13 cellular contexts compared by ENCODE assay signal in the genomic region with DNA sequence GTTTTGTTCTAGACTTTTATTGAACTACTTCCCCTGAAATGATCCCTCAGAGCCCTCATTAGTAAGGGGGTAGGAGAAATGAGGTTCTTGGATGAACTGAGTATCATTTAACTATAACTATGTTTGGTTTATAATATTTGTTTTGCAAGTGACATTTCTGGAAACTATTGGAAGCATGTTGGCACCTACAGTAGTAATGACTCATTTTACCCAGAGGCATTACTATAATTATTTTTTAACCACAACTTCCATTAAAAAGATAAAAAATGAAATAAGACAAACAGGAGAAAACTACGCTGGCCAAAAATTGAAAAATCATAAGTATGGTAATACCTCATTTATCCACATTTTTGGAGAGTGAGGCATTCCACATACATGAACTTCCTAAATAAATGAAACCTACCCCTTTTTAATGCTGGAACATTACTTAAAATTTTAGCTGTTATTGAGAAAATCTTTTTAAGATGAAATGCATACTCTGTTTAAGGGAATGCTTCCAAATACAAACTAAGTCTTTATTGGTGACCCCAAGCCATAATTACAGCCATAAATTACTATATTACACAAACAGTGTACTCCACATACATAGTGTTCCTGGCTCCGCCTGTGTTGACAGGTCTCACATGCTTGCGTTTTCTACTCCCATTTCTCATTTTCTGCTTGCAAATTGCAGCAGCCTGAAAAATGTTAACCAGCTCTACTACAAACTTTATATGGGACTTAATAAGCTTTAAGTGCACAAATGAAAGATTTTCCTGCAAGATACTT.
A peak's percentile ranks its signal among the peaks of the same experiment; 100 is the strongest.
DNase-seq lines count a peak whose midpoint lies in the region; ATAC-seq and TF ChIP-seq lines count a peak whose summit lies in the region.
"Had no signal": no experiment of that assay in that cellular context is flagged by ENCODE, and none has a peak within 500 bp of the region (broad histone marks: within the 10 kb centered on the region; RNA-seq: fewer than 3 reads in every experiment).

No MANE protein-coding gene starts in this region.

- CTCF ChIA-PET in PC-9 (lab: Charles Lee) = no interaction called here

- no peak for ATAC-seq in psoas muscle
- ATAC-seq in T-helper 17 cell = no peak
- ATAC-seq: effector memory CD8-positive, alpha-beta T cell had no signal

- H3K27me3 ChIP-seq in PC-9 (ENCODE audit: insufficient read depth, low read depth) (no peaks in the 10 kb centered on the region), psoas muscle (ENCODE audit: insufficient read depth in 3 of 3, low read length in 2 of 3) (no peaks in the 10 kb centered on the region), tibial artery (no peaks in the 10 kb centered on the region)
- H3K27me3 ChIP-seq: SJSA1 had no signal

- no peak for TF ChIP-seq CTCF in PC-9 (conservative IDR thresholded peaks at IDR 0.05)
- TF ChIP-seq CTCF in psoas muscle (IDR thresholded peaks at IDR 0.05) = no peak
- TF ChIP-seq CTCF in tibial artery (IDR thresholded peaks at IDR 0.05) = no peak

- DNase-seq in ELR (ENCODE audit: low read depth) (peak; percentile 67), PC-9 (peak in 1 of 2 experiments; percentile 86), dedifferentiated amniotic fluid mesenchymal stem cell (ENCODE audit: extremely low spot score) (peak; percentile 56), psoas muscle (no peak), tibial artery (no peak), NCI-H526 treated with DMSO at 0.1 percent for 48 hours (lab: John Stamatoyannopoulos, UW) (no peak), T-helper 17 cell (no peak)
- no peak for DNase-seq in effector CD4-positive, alpha-beta T cell
- DNase-seq: activated naive CD8-positive, alpha-beta T cell treated with anti-CD3 and anti-CD28 coated beads, Interleukin-2, amount 50 U/mL, for 24 hours; CD4-positive, alpha-beta memory T cell; effector memory CD8-positive, alpha-beta T cell; hypothalamus had no signal

- H3K4me1 ChIP-seq in PC-9 (replicated peaks; ENCODE audit: insufficient read depth) = peaks cover 88% of the 10 kb centered on the region
- H3K4me1 ChIP-seq in psoas muscle = peaks cover 61% of the 10 kb centered on the region
- H3K4me1 ChIP-seq in tibial artery = peaks cover 0 to 61% (median 32%) of the 10 kb centered on the region in 4 donors

- H3F3A ChIP-seq in PC-9 (ENCODE audit: insufficient read depth, low read depth) = peaks cover 72% of the 10 kb centered on the region

- H4K20me1 ChIP-seq in PC-9 (ENCODE audit: insufficient read depth) = no peaks in the 10 kb centered on the region

- BruUV-seq in PC-9 (replicated peaks; lab: Mats Ljungman, UMichigan) = no TSS peak

- H3K79me2 ChIP-seq in PC-9 (ENCODE audit: low read depth) = no peaks in the 10 kb centered on the region

- no peaks in the 10 kb centered on the region for H3K36me3 Mint-ChIP-seq in T-helper 17 cell (ENCODE audit: low read depth)
- H3K36me3 Mint-ChIP-seq: CD4-positive, alpha-beta memory T cell had no signal

- H2AFZ ChIP-seq in PC-9 = no peak overlapping the region

- POLR2A ChIA-PET in PC-9 (lab: Charles Lee; ENCODE audit: unreplicated experiment) = interaction anchor here (0.6 kb wide), 1 partner anchor 71 kb away, joined by 4 read pairs; no protein-coding TSS in a partner anchor

- H3K36me3 ChIP-seq in PC-9 (ENCODE audit: low read depth) (peaks cover 33% of the 10 kb centered on the region), psoas muscle (ENCODE audit: insufficient read depth in 1 of 2, low read depth in 1 of 2) (peaks cover 9 to 61% of the 10 kb centered on the region in 2 donors), tibial artery (no peaks in the 10 kb centered on the region)
- H3K36me3 ChIP-seq: SJSA1 had no signal

- H3K27ac ChIP-seq in PC-9 (peak overlapping the region; percentile 97), psoas muscle (peak overlapping the region; percentile 28), tibial artery (peak overlapping the region in 1 of 2 donors; percentile 25)

- no peak overlapping the region for H3K4me3 Mint-ChIP-seq in T-helper 17 cell
- H3K4me3 Mint-ChIP-seq: activated naive CD8-positive, alpha-beta T cell treated with anti-CD3 and anti-CD28 coated beads, Interleukin-2, amount 50 U/mL, for 24 hours; CD4-positive, alpha-beta memory T cell; effector memory CD8-positive, alpha-beta T cell had no signal

- no peaks in the 10 kb centered on the region for H3K9me2 ChIP-seq in PC-9 (ENCODE audit: insufficient read depth)

- H3K27ac Mint-ChIP-seq in T-helper 17 cell = no peak overlapping the region
- H3K27ac Mint-ChIP-seq: activated naive CD8-positive, alpha-beta T cell treated with anti-CD3 and anti-CD28 coated beads, Interleukin-2, amount 50 U/mL, for 24 hours; CD4-positive, alpha-beta memory T cell; effector memory CD8-positive, alpha-beta T cell had no signal

- H3K4me1 Mint-ChIP-seq in T-helper 17 cell = no peaks in the 10 kb centered on the region
- H3K4me1 Mint-ChIP-seq: CD4-positive, alpha-beta memory T cell had no signal

- intact Hi-C loops in PC-9 (cut with micrococcal nuclease; ENCODE audit: unreplicated experiment) (no loop called here), psoas muscle (cut with DNase I) (loop anchor here in 1 of 2 donors (5.0 kb wide), 2 partner anchors 45 to 105 kb away; a partner anchor contains a TSS), tibial artery (cut with DNase I; ENCODE audit: low total_unique reads) (no loop called here)

- peaks cover 46% of the 10 kb centered on the region for H3K27me3 Mint-ChIP-seq in T-helper 17 cell
- H3K27me3 Mint-ChIP-seq: CD4-positive, alpha-beta memory T cell had no signal

- H3K9me3 ChIP-seq in PC-9 (ENCODE audit: insufficient read depth, low read depth) (0 out of 2 replicates have a peak, but pooled peaks cover 3% of the 10 kb centered on the region), psoas muscle (no peaks in the 10 kb centered on the region), tibial artery (no peaks in the 10 kb centered on the region), T-helper 17 cell (ENCODE audit: control insufficient read depth, low read length, poor library complexity, severe bottlenecking) (no peaks in the 10 kb centered on the region)
- H3K9me3 ChIP-seq: SJSA1 had no signal

- H3K4me2 ChIP-seq in PC-9 = peak overlapping the region; percentile 65

- whole genome bisulfite sequencing in psoas muscle, 3 donors = 53 to 78% (median 63%) methylated on average over 3 of the region's 3 CpGs

- peak overlapping the region; percentile 26; the same call in 1 of the 2 replicates for H3K4me3 ChIP-seq in PC-9
- H3K4me3 ChIP-seq in psoas muscle = no peak overlapping the region
- no peak overlapping the region for H3K4me3 ChIP-seq in tibial artery
- H3K4me3 ChIP-seq: SJSA1 had no signal

Comparison
In these comparisons a context has a peak if more than half of its experiments do, and no peak if none do; other contexts are left out.
1. DNase-seq: peak in ELR (single experiment) and dedifferentiated amniotic fluid mesenchymal stem cell (single experiment); none in psoas muscle (0 of 2), tibial artery (0 of 2), effector CD4-positive, alpha-beta T cell (single experiment), NCI-H526 treated with DMSO at 0.1 percent for 48 hours (single experiment) and T-helper 17 cell (0 of 3).